9 cellular contexts compared by ENCODE assay signal in the genomic region with DNA sequence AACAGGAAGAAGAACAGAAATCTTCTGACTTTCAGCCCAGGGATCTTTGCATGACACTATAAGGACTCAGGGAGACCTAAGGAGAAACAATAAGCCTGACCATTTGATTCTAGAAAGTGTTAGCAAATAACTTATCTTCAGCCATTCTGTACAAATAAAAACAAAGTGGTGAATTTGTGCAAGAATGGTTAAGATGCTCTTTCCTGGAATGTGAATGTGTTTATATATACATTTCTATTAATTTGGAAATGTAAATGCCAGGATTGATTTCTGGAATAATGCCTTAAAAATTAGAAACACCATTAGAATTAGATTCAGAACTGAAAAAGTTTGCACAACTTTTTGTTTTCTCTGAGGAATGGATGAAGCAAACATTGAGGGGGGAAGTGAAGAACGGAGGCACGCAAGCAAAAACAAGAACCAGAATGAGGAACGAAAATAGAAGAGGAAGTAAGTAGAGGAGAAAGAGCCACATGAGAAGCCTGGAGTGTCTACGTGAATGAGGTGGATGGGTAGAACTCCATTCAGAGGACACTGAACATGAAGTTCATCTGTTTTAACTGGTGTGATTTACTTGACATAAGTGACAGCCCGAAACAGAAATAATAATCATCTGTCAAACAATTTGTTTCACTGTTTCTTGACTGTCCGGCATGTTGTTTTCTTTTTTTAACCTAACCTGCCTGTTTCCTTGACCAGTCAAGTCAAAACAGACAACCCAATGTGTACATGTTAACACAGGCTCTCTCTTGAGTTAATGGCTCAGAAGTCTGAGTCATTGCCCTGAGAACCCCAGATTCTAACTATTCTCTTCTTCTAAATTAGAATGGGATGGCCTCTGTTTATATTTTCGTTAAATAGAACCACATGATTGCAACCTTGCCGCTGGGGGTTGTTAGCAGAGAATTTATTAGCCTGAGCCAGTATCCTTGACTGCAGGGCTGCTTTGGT.
DNase-seq lines count a peak whose midpoint lies in the region; ATAC-seq and TF ChIP-seq lines count a peak whose summit lies in the region.
"Had no signal": no experiment of that assay in that cellular context is flagged by ENCODE, and none has a peak within 500 bp of the region (broad histone marks: within the 10 kb centered on the region; RNA-seq: fewer than 3 reads in every experiment).

No MANE protein-coding gene starts in this region.

- no peaks in the 10 kb centered on the region for H3K9me3 ChIP-seq in OCI-LY3 (ENCODE audit: insufficient read depth, low read length)
- H3K9me3 ChIP-seq in naive thymus-derived CD4-positive, alpha-beta T cell (ENCODE audit: control insufficient read depth in 2 of 3, low read length in 3 of 3), result no peaks in the 10 kb centered on the region

- peaks cover 66% of the 10 kb centered on the region for H3K4me1 ChIP-seq in OCI-LY3 (ENCODE audit: low read length)
- no peaks in the 10 kb centered on the region for H3K4me1 ChIP-seq in naive thymus-derived CD4-positive, alpha-beta T cell (ENCODE audit: control insufficient read depth in 2 of 2, insufficient read depth in 2 of 2, low read length in 2 of 2)

- peaks cover 0 to 11% (median 0%) of the 10 kb centered on the region in 11 donors for H3K9me3 Mint-ChIP-seq in naive thymus-derived CD4-positive, alpha-beta T cell

- peak overlapping the region; percentile 89 for H3K27ac ChIP-seq in OCI-LY3 (ENCODE audit: low read length)
- H3K27ac ChIP-seq in naive thymus-derived CD4-positive, alpha-beta T cell (ENCODE audit: low read depth, low read length), result no peak overlapping the region

- TF ChIP-seq CTCF in OCI-LY3 (IDR thresholded peaks at IDR 0.05; ENCODE audit: low read depth, low read length), result no peak

- DNase-seq in naive thymus-derived CD4-positive, alpha-beta T cell, result no peak
- DNase-seq in DMS79 (lab: John Stamatoyannopoulos, UW) (no peak), NCI-H2081 treated with DMSO at 0.1 percent for 48 hours (lab: John Stamatoyannopoulos, UW) (no peak), midbrain (lab: John Stamatoyannopoulos, UW) (no peak), NCI-H524 (lab: John Stamatoyannopoulos, UW) (no peak)

- peak overlapping the region; percentile 48 for H3K4me3 ChIP-seq in OCI-LY3 (ENCODE audit: low read length)
- H3K4me3 ChIP-seq in naive thymus-derived CD4-positive, alpha-beta T cell (ENCODE audit: low read length), result no peak overlapping the region

- H3K9ac ChIP-seq in OCI-LY3 (ENCODE audit: low read length), result peak overlapping the region; percentile 37

- no peaks in the 10 kb centered on the region for H3K27me3 ChIP-seq in OCI-LY3 (ENCODE audit: low read depth, low read length)
- H3K27me3 ChIP-seq in naive thymus-derived CD4-positive, alpha-beta T cell (ENCODE audit: control insufficient read depth in 2 of 2, insufficient read depth in 2 of 2, low read length in 2 of 2), result no peaks in the 10 kb centered on the region

- peak overlapping the region; percentile 48; the same call in 1 of the 2 replicates for H2AFZ ChIP-seq in OCI-LY3 (ENCODE audit: low read depth, low read length)

- POLR2A ChIA-PET in naive thymus-derived CD4-positive, alpha-beta T cell (lab: Charles Lee), result no interaction called here

- peak overlapping the region in 1 of 9 donors; percentile 20 for H3K27ac Mint-ChIP-seq in naive thymus-derived CD4-positive, alpha-beta T cell

- no peaks in the 10 kb centered on the region for H3K36me3 ChIP-seq in OCI-LY3 (replicated peaks; ENCODE audit: low read depth, low read length)
- no peaks in the 10 kb centered on the region for H3K36me3 ChIP-seq in naive thymus-derived CD4-positive, alpha-beta T cell (ENCODE audit: control insufficient read depth in 2 of 3, insufficient read depth in 3 of 3, low read length in 3 of 3)

- ATAC-seq in GM18519 (IDR thresholded peaks at IDR 0.05; ENCODE audit: low FRiP score, unreplicated experiment) (peak; percentile 54), HG02759 (IDR thresholded peaks at IDR 0.05; ENCODE audit: unreplicated experiment) (peak; percentile 68)
- peak; percentile 77 for ATAC-seq in naive thymus-derived CD4-positive, alpha-beta T cell
- ATAC-seq: Panc1 had no signal

- CTCF ChIA-PET in naive thymus-derived CD4-positive, alpha-beta T cell (lab: Charles Lee), result no interaction called here

- no peaks in the 10 kb centered on the region for H3K27me3 Mint-ChIP-seq in naive thymus-derived CD4-positive, alpha-beta T cell

- peak overlapping the region; percentile 66 for H3K4me2 ChIP-seq in OCI-LY3 (ENCODE audit: low read length)

- intact Hi-C loops in naive thymus-derived CD4-positive, alpha-beta T cell (cut with micrococcal nuclease), result no loop called here

- H3K79me2 ChIP-seq in OCI-LY3 (ENCODE audit: low read length), result no peaks in the 10 kb centered on the region

- peaks cover 0 to 4% (median 0%) of the 10 kb centered on the region in 7 donors for H3K4me1 Mint-ChIP-seq in naive thymus-derived CD4-positive, alpha-beta T cell

- H4K20me1 ChIP-seq in OCI-LY3 (ENCODE audit: insufficient read depth, low read length), result no peaks in the 10 kb centered on the region

- H3K4me3 Mint-ChIP-seq in naive thymus-derived CD4-positive, alpha-beta T cell, result no peak overlapping the region

- no peaks in the 10 kb centered on the region for H3K36me3 Mint-ChIP-seq in naive thymus-derived CD4-positive, alpha-beta T cell
